In the genomic region with DNA sequence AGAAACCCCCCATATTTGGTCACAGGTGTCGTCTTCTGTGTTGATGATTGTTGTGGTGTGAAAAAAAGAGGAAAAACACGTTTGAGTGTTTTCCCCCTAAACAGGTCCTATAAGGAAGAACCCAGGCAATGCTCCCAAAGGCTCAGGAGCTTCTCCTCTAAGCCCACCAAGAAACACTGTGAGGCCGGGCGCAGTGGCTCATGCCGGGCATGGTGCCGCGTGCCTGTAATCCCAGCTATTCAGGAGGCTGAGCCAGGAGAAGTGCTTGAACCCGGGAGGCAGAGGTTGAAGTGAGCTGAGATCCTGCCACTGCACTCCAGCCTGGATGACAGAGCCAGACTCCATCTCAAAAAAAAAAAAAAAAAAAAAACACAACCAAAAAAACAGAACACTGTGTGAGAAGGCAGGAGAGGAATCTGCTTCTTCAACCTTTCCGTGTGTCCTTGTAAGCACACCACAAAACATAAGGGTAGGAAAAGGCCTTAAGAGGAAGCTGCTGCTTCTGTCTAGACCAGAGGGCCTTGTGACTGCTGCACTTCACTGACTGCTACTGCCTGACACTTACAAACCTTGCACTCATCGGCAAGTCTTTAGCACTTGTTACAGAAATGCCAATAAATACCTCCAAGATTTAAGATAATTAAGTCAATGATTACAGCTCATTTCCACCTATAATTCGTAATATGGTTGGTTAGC, we compare ENCODE assay signal across 18 cellular contexts. TPM values are rescaled to one million over a fixed set of nuclear protein-coding genes. Genes with fewer than 3 reads are reported as not detected.
DNase-seq lines count a peak whose midpoint lies in the region; ATAC-seq and TF ChIP-seq lines count a peak whose summit lies in the region.
"Had no signal": no experiment of that assay in that cellular context is flagged by ENCODE, and none has a peak within 500 bp of the region (broad histone marks: within the 10 kb centered on the region; RNA-seq: fewer than 3 reads in every experiment).

No MANE protein-coding gene starts in this region.

- H3K27me3 ChIP-seq in A673 (replicated peaks; ENCODE audit: insufficient read depth, low read depth, low read length, poor library complexity) (no peaks in the 10 kb centered on the region), right lobe of liver (no peaks in the 10 kb centered on the region)
- H3K27me3 ChIP-seq: colonic mucosa, SJCRH30 had no signal

- H3K4me1 ChIP-seq in A673 (ENCODE audit: insufficient read depth, low read length, poor library complexity, severe bottlenecking) (no peaks in the 10 kb centered on the region), OCI-LY7 (ENCODE audit: insufficient read depth, low read length, poor library complexity, severe bottlenecking) (peaks cover 12% of the 10 kb centered on the region), right lobe of liver (no peaks in the 10 kb centered on the region)
- H3K4me1 ChIP-seq: colonic mucosa, SJCRH30 had no signal

- H3K4me2 ChIP-seq in OCI-LY7 (ENCODE audit: low read length): no peak overlapping the region
- H3K4me2 ChIP-seq: PC-9 had no signal

- peak in 3 of 4 donors; percentile 52 to 68 (median 53) for ATAC-seq in right lobe of liver
- ATAC-seq: T-helper 17 cell had no signal

- CTCF ChIA-PET in A673 (lab: Charles Lee) (no interaction called here), OCI-LY7 (lab: Charles Lee; ENCODE audit: unreplicated experiment) (interaction anchor here (0.8 kb wide), 1 partner anchor 31 kb away, joined by 3 read pairs; no protein-coding TSS in a partner anchor)

- WGBS in right lobe of liver (ENCODE audit: insufficient coverage, low coverage, low lambda C conversion rate, missing lambda C conversion rate): 86% methylated on average over 8 of the region's 11 CpGs

- no peak for DNase-seq in A673 (ENCODE audit: low spot score)
- no peak for DNase-seq in OCI-LY7 (ENCODE audit: low spot score)
- DNase-seq in right lobe of liver: peak in 1 of 3 donors; percentile 13
- DNase-seq in epidermal melanocyte (ENCODE audit: insufficient read length, low spot score): no peak
- DNase-seq in EL: no peak
- no peak for DNase-seq in NCI-H187 treated with DMSO at 0.1 percent for 48 hours (lab: John Stamatoyannopoulos, UW)
- DNase-seq: activated CD4-positive, alpha-beta T cell treated with anti-CD3 and anti-CD28 coated beads, Interleukin-2, amount 50 U/mL, for 4 hours; colonic mucosa; glutamatergic neuron; NCI-H1048; NCI-H1930; NCI-H345; PC-9; SJCRH30; stimulated activated CD4-positive, alpha-beta T cell treated with anti-CD3 and anti-CD28 coated beads, Interleukin-1b, Interleukin-23, amount 100 ng/mL, for 48 hours; stimulated activated naive CD4-positive, alpha-beta T cell; T-helper 17 cell had no signal

- no peak overlapping the region for H2AFZ ChIP-seq in OCI-LY7 (ENCODE audit: low read length)
- H2AFZ ChIP-seq: PC-9 had no signal

- H3K9me3 ChIP-seq in A673 (ENCODE audit: low read depth, low read length, poor library complexity, severe bottlenecking) (no peaks in the 10 kb centered on the region), OCI-LY7 (ENCODE audit: low read length) (no peaks in the 10 kb centered on the region), right lobe of liver (no peaks in the 10 kb centered on the region)
- H3K9me3 ChIP-seq: colonic mucosa, SJCRH30, thoracic aorta had no signal

- no peak for TF ChIP-seq POLR2A in right lobe of liver (IDR thresholded peaks at IDR 0.05)

- intact Hi-C loops in A673 (cut with micrococcal nuclease; ENCODE audit: unreplicated experiment): no loop called here
- intact Hi-C loops in OCI-LY7 (cut with micrococcal nuclease; ENCODE audit: unreplicated experiment): no loop called here
- intact Hi-C loops in right lobe of liver (cut with DNase I): no loop called here

- no peaks in the 10 kb centered on the region for H4K20me1 ChIP-seq in OCI-LY7 (ENCODE audit: insufficient read depth, low read length)

- POLR2A ChIA-PET in A673 (lab: Charles Lee; ENCODE audit: low non-redundant PET) (interaction anchor here (0.7 kb wide), 1 partner anchor 136 kb away, joined by 15 read pairs; no protein-coding TSS in a partner anchor), OCI-LY7 (lab: Charles Lee) (interaction anchor here (0.6 to 1.0 kb wide), 4 partner anchors 13 to 191 kb away, joined by 3 to 4 read pairs (median 4); a partner anchor contains a TSS)

- H3K4me3 ChIP-seq in A673 (ENCODE audit: low read depth, low read length, poor library complexity, severe bottlenecking) (no peak overlapping the region), OCI-LY7 (ENCODE audit: low read depth, low read length, poor library complexity, severe bottlenecking) (no peak overlapping the region), right lobe of liver (no peak overlapping the region)
- H3K4me3 ChIP-seq: colonic mucosa, PC-9, SJCRH30, thoracic aorta had no signal

- H3K27ac ChIP-seq in A673 (ENCODE audit: low read depth, low read length, poor library complexity, severe bottlenecking) (no peak overlapping the region), OCI-LY7 (ENCODE audit: low read depth, low read length, poor library complexity, severe bottlenecking) (no peak overlapping the region), right lobe of liver (no peak overlapping the region)
- H3K27ac ChIP-seq: colonic mucosa, PC-9, SJCRH30, thoracic aorta had no signal

- BruUV-seq in A673 (replicated peaks; lab: Mats Ljungman, UMichigan) (TSS peak; percentile 0), OCI-LY7 (replicated peaks; lab: Mats Ljungman, UMichigan) (TSS peak; percentile 27)

- H3K9me2 ChIP-seq in OCI-LY7 (ENCODE audit: insufficient read depth, low read length): no peaks in the 10 kb centered on the region

- H3K79me2 ChIP-seq in OCI-LY7 (ENCODE audit: insufficient read depth, low read depth, low read length): peaks cover 23% of the 10 kb centered on the region

- H3K36me3 ChIP-seq in A673 (ENCODE audit: insufficient read depth, low read length, poor library complexity, severe bottlenecking): peaks cover 88% of the 10 kb centered on the region
- H3K36me3 ChIP-seq in OCI-LY7 (ENCODE audit: insufficient read depth, low read length): peaks cover 96% of the 10 kb centered on the region
- H3K36me3 ChIP-seq in right lobe of liver: peaks cover 0 to 19% (median 6%) of the 10 kb centered on the region in 4 donors
- H3K36me3 ChIP-seq: thoracic aorta had no signal

- TF ChIP-seq CTCF in A673 (conservative IDR thresholded peaks at IDR 0.05; ENCODE audit: low read depth, low read length): no peak
- TF ChIP-seq CTCF in OCI-LY7 (conservative IDR thresholded peaks at IDR 0.05; ENCODE audit: low read length): no peak
- TF ChIP-seq CTCF in right lobe of liver (IDR thresholded peaks at IDR 0.05): no peak

RNA-seq across cellular contexts. Expression of a gene that starts 9.3 kb away (rescaled TPM):
- total RNA-seq in A673 (2021): 493 and 526 TPM in 2 replicates
- 121 and 140 TPM in 2 replicates for total RNA-seq in OCI-LY7 (2014; rRNA removed; shearing (Covaris generic))
- total RNA-seq in OCI-LY7 (2022): 251 and 253 TPM in 2 replicates
- 10 to 100 TPM; 16.7 to 57.8 (median 29.5) TPM for total RNA-seq in right lobe of liver

RNA-seq across cellular contexts. Expression of a gene that starts 13.4 kb away (rescaled TPM):
- total RNA-seq in A673 (2021): 43.3 and 50.0 TPM in 2 replicates
- total RNA-seq in OCI-LY7 (2014; rRNA removed; shearing (Covaris generic)): 229 and 259 TPM in 2 replicates
- total RNA-seq in OCI-LY7 (2022): 106 and 107 TPM in 2 replicates
- 10 to 100 TPM; 10.5 to 35.1 (median 12.6) TPM for total RNA-seq in right lobe of liver

RNA-seq across cellular contexts. Expression of a gene that starts 35.2 kb away (rescaled TPM):
- 11.8 and 12.3 TPM in 2 replicates for total RNA-seq in A673 (2021)
- 6.8 and 7.1 TPM in 2 replicates for total RNA-seq in OCI-LY7 (2014; rRNA removed; shearing (Covaris generic))
- 16.9 and 19.9 TPM in 2 replicates for total RNA-seq in OCI-LY7 (2022)
- total RNA-seq in right lobe of liver: 1 to 10 TPM; 4.7 to 6.3 (median 5.3) TPM

RNA-seq across cellular contexts. Expression of a gene that starts 37.8 kb away (rescaled TPM):
- total RNA-seq in A673 (2021) (681 and 703 TPM in 2 replicates), OCI-LY7 (2022) (628 and 714 TPM in 2 replicates), right lobe of liver (100 to 1,000 TPM in 3 of 6 experiments, 10 to 100 TPM in 3; 23.6 to 120 (median 108) TPM)
- total RNA-seq in OCI-LY7 (2014; rRNA removed; shearing (Covaris generic)): 286 and 296 TPM in 2 replicates

RNA-seq across cellular contexts. Expression of a gene that starts 57.2 kb away (rescaled TPM):
- 0.80 and 3.1 TPM in 2 replicates for total RNA-seq in A673 (2021)
- not detected in 2 replicates for total RNA-seq in OCI-LY7 (2014; rRNA removed; shearing (Covaris generic))
- not detected in 2 replicates for total RNA-seq in OCI-LY7 (2022)
- total RNA-seq in right lobe of liver: 1 to 10 TPM; 1.2 to 3.7 (median 1.7) TPM
